In genomic region chr4:73257995-73258667, GRCh38 we compare ENCODE assay signal across 8 cellular contexts. TPM values are rescaled to one million over a fixed set of nuclear protein-coding genes. Genes with fewer than 3 reads are reported as not detected.
A peak's percentile ranks its signal among the peaks of the same experiment; 100 is the strongest.
DNase-seq lines count a peak whose midpoint lies in the region; TF ChIP-seq lines count a peak whose summit lies in the region.

No MANE protein-coding gene starts in this region.

- H3K79me1 ChIP-seq in trophoblast cell (ENCODE audit: low read length) = peaks cover 20% of the 10 kb centered on the region

- H2BK120ac ChIP-seq in trophoblast cell (ENCODE audit: insufficient read depth, low read length, poor library complexity) = peak overlapping the region; percentile 12

- H3K9me3 ChIP-seq in cardiac muscle cell (ENCODE audit: low read depth) (no peaks in the 10 kb centered on the region), trophoblast cell (ENCODE audit: insufficient read depth, low read depth, low read length) (no peaks in the 10 kb centered on the region)

- H3K4ac ChIP-seq in trophoblast cell (ENCODE audit: low read depth, low read length) = peak overlapping the region; percentile 92

- WGBS in trophoblast cell (ENCODE audit: extremely low coverage, insufficient coverage, insufficient read length) = no CpG with 5 or more reads among the region's 54 CpGs

- H3K14ac ChIP-seq in trophoblast cell (ENCODE audit: low read length) = peak overlapping the region; percentile 72

- H3K9ac ChIP-seq in trophoblast cell (ENCODE audit: low read length) = peak overlapping the region; percentile 48

- DNase-seq in 8988T = peak; percentile 15
- DNase-seq in ELF-1 (ENCODE audit: low read depth, low spot score) = peak; percentile 65
- DNase-seq in H7 = peak; percentile 63
- DNase-seq in LNCaP clone FGC (ENCODE audit: low read depth) = no peak
- peak; percentile 49 for DNase-seq in activated gamma-delta T cell treated with anti-CD3 and anti-CD28 coated beads, Interleukin-2, amount 50 U/mL, for 16 hours (ENCODE audit: low read depth)
- DNase-seq in cardiac muscle cell (ENCODE audit: low read depth in 1 of 2, low spot score in 1 of 2) = peak; percentile 51 to 60
- peak; percentile 10 to 37 for DNase-seq in trophoblast cell
- DNase-seq in DMS114 treated with DMSO at 0.1 percent for 48 hours (lab: John Stamatoyannopoulos, UW; ENCODE audit: unreplicated experiment) = no peak

- H3K18ac ChIP-seq in trophoblast cell (ENCODE audit: low read length) = peak overlapping the region; percentile 60

- H3K79me2 ChIP-seq in trophoblast cell (ENCODE audit: control insufficient read depth, insufficient read depth, low read length, poor library complexity) = peaks cover 17% of the 10 kb centered on the region

- H3K4me2 ChIP-seq in trophoblast cell (ENCODE audit: low read length) = peak overlapping the region; percentile 87

- H4K91ac ChIP-seq in trophoblast cell (ENCODE audit: low read depth, low read length) = peak overlapping the region; percentile 72

- peak overlapping the region; percentile 98 for H2BK5ac ChIP-seq in trophoblast cell (ENCODE audit: low read depth, low read length, poor library complexity)

- peak; percentile 44 for TF ChIP-seq CTCF in LNCaP clone FGC (IDR thresholded peaks at IDR 0.05; ENCODE audit: control insufficient read depth, extremely low read depth, insufficient read depth)
- TF ChIP-seq CTCF in cardiac muscle cell (IDR thresholded peaks at IDR 0.05; ENCODE audit: low read depth, low read length) = peak; percentile 14

- H3K27ac ChIP-seq in cardiac muscle cell = peak overlapping the region; percentile 97
- peak overlapping the region; percentile 98 for H3K27ac ChIP-seq in trophoblast cell (ENCODE audit: low read depth, low read length)

- no peak overlapping the region for H2BK12ac ChIP-seq in trophoblast cell (ENCODE audit: low read length)

- H3K36me3 ChIP-seq in H7 (replicated peaks; ENCODE audit: control insufficient read depth, insufficient read depth, low read length) (no peaks in the 10 kb centered on the region; the same call in 1 of the 2 replicates), cardiac muscle cell (no peaks in the 10 kb centered on the region), trophoblast cell (ENCODE audit: control insufficient read depth in 1 of 2, insufficient read depth in 2 of 2, low read length in 2 of 2) (no peaks in the 10 kb centered on the region)

- H2AFZ ChIP-seq in trophoblast cell (ENCODE audit: insufficient read depth, low read length, poor library complexity) = peak overlapping the region; percentile 41

- H3K23ac ChIP-seq in trophoblast cell (ENCODE audit: low read length) = no peak overlapping the region

- peak overlapping the region; percentile 83 for H4K8ac ChIP-seq in trophoblast cell (ENCODE audit: low read depth, low read length)

- peaks cover 20% of the 10 kb centered on the region for H3K4me1 ChIP-seq in cardiac muscle cell (ENCODE audit: low read depth)
- no peaks in the 10 kb centered on the region for H3K4me1 ChIP-seq in trophoblast cell (ENCODE audit: control insufficient read depth in 1 of 2, insufficient read depth in 2 of 2, low read length in 2 of 2)

- peak overlapping the region; percentile 92 for H2AK5ac ChIP-seq in trophoblast cell (ENCODE audit: low read length)

- H3K27me3 ChIP-seq in H7 (ENCODE audit: control insufficient read depth, insufficient read depth, low read length) (no peaks in the 10 kb centered on the region), cardiac muscle cell (no peaks in the 10 kb centered on the region), trophoblast cell (ENCODE audit: insufficient read depth, low read length) (no peaks in the 10 kb centered on the region)

- H4K12ac ChIP-seq in trophoblast cell (ENCODE audit: low read depth, low read length) = peak overlapping the region; percentile 75

- H3K4me3 ChIP-seq in H7 (ENCODE audit: insufficient read depth, low read depth, low read length) = peak overlapping the region; percentile 98
- peak overlapping the region; percentile 95 for H3K4me3 ChIP-seq in LNCaP clone FGC (ENCODE audit: low read depth, low read length)
- peak overlapping the region; percentile 78 for H3K4me3 ChIP-seq in cardiac muscle cell
- peak overlapping the region; percentile 99 for H3K4me3 ChIP-seq in trophoblast cell (ENCODE audit: low read depth, low read length)

RNA-seq across cellular contexts. Expression of gene ANKRD17, which starts 0.5 kb away (rescaled TPM):
- 40.5 and 41.3 TPM in 2 replicates for total RNA-seq in H7 (2014; rRNA removed; shearing (Covaris generic))
- 55.5 and 60.1 TPM in 2 replicates for total RNA-seq in cardiac muscle cell
- 38.9 and 50.2 TPM in 2 replicates for polyA plus RNA-seq in cardiac muscle cell
- 38.9 and 39.8 TPM in 2 replicates for polyA plus RNA-seq in trophoblast cell (2013)

Comparison
In these comparisons a context has a peak if more than half of its experiments do, and no peak if none do; other contexts are left out.
1. DNase-seq: peak in 8988T (single experiment), ELF-1 (single experiment), H7 (single experiment), activated gamma-delta T cell treated with anti-CD3 and anti-CD28 coated beads, Interleukin-2, amount 50 U/mL, for 16 hours (single experiment), cardiac muscle cell (2 of 2) and trophoblast cell (2 of 2); none in LNCaP clone FGC (single experiment) and DMS114 treated with DMSO at 0.1 percent for 48 hours (single experiment).
2. Peak in every context shown above with its lines, with median percentiles within 50 percentile points of each other: H3K4me3 ChIP-seq.